Comparison of ENCODE assay signal across 8 cellular contexts in genomic region chr7:157138424-157139141, GRCh38. TPM values are rescaled to one million over a fixed set of nuclear protein-coding genes. Genes with fewer than 3 reads are reported as not detected.
DNase-seq lines count a peak whose midpoint lies in the region; ATAC-seq, FAIRE-seq and TF ChIP-seq lines count a peak whose summit lies in the region.

UBE3C (plus strand) TSS chr7:157138926; CDS start chr7:157139273, 347 bp downstream.

- no peak for TF ChIP-seq CTCF in WERI-Rb-1 (IDR thresholded peaks at IDR 0.05; ENCODE audit: low read depth, low read length)
- TF ChIP-seq CTCF in breast epithelium (IDR thresholded peaks at IDR 0.05), result no peak

- peaks cover 30% of the 10 kb centered on the region for H3K4me1 ChIP-seq in ACC112 (ENCODE audit: control insufficient read depth, insufficient read depth, low read length, unreplicated experiment)
- peaks cover 0 to 19% of the 10 kb centered on the region in 2 donors for H3K4me1 ChIP-seq in breast epithelium
- H3K4me1 ChIP-seq in small intestine (ENCODE audit: control insufficient read depth in 2 of 2, insufficient read depth in 1 of 2, low read depth in 1 of 2, low read length in 1 of 2), result peaks cover 9 to 17% of the 10 kb centered on the region in 2 donors

- no peaks in the 10 kb centered on the region for H3K9me3 ChIP-seq in WERI-Rb-1 (ENCODE audit: severe bottlenecking)
- H3K9me3 ChIP-seq in breast epithelium, result no peaks in the 10 kb centered on the region
- no peaks in the 10 kb centered on the region for H3K9me3 ChIP-seq in small intestine (ENCODE audit: control insufficient read depth, low read depth)

- intact Hi-C loops in breast epithelium (cut with DNase I; ENCODE audit: low total_unique reads), result no loop called here

- H3K27me3 ChIP-seq in ACC112 (ENCODE audit: insufficient read depth, low read length) (no peaks in the 10 kb centered on the region), WERI-Rb-1 (ENCODE audit: insufficient read depth, low read depth, severe bottlenecking) (no peaks in the 10 kb centered on the region), breast epithelium (no peaks in the 10 kb centered on the region), small intestine (ENCODE audit: control insufficient read depth in 2 of 2, insufficient read depth in 2 of 2, low read length in 2 of 2) (no peaks in the 10 kb centered on the region)

- DNase-seq in NCI-H2227 (lab: John Stamatoyannopoulos, UW; ENCODE audit: unreplicated experiment) (peak; percentile 98), WERI-Rb-1 (peak; percentile 88), breast epithelium (ENCODE audit: low spot score in 2 of 2) (peak; percentile 76 to 82), iPS-NIHi11 (ENCODE audit: low spot score) (peak; percentile 99), small intestine (peak; percentile 90)

- peak within 1 kb of the TSS; percentile 68 for H3K27ac ChIP-seq in ACC112 (ENCODE audit: low read depth, low read length)
- peak within 1 kb of the TSS; percentile 89 for H3K27ac ChIP-seq in WERI-Rb-1
- peak within 1 kb of the TSS; percentile 92 to 93 for H3K27ac ChIP-seq in breast epithelium
- peak within 1 kb of the TSS; percentile 93 to 97 for H3K27ac ChIP-seq in small intestine (ENCODE audit: low read depth in 1 of 2, low read length in 1 of 2)

- FAIRE-seq in small intestine (lab: Jason Lieb, UNC), result no peak

- no peak for TF ChIP-seq POLR2A in breast epithelium (IDR thresholded peaks at IDR 0.05)

- peak within 1 kb of the TSS; percentile 80 for H2AFZ ChIP-seq in ACC112 (ENCODE audit: low read length, unreplicated experiment)

- H3K4me3 ChIP-seq in ACC112 (ENCODE audit: low read depth, low read length) (peak within 1 kb of the TSS; percentile 100), WERI-Rb-1 (ENCODE audit: low read depth, low read length) (peak within 1 kb of the TSS; percentile 84), breast epithelium (peak within 1 kb of the TSS; percentile 53 to 94 (median 76)), small intestine (ENCODE audit: low read depth in 1 of 2, low read length in 2 of 2) (peak within 1 kb of the TSS; percentile 72 to 91)

- peaks cover 47% of the 10 kb centered on the region for H3K79me2 ChIP-seq in ACC112 (ENCODE audit: control insufficient read depth, insufficient read depth, low read length, unreplicated experiment)

- H3K36me3 ChIP-seq in ACC112 (ENCODE audit: insufficient read depth, low read length), result peaks cover 13% of the 10 kb centered on the region
- peaks cover 33% of the 10 kb centered on the region for H3K36me3 ChIP-seq in WERI-Rb-1
- no peaks in the 10 kb centered on the region for H3K36me3 ChIP-seq in breast epithelium
- H3K36me3 ChIP-seq in small intestine (ENCODE audit: control insufficient read depth in 2 of 2, insufficient read depth in 2 of 2, low read length in 2 of 2), result peaks cover 2 to 4% of the 10 kb centered on the region in 2 donors

- ATAC-seq in GM18873 (IDR thresholded peaks at IDR 0.05; ENCODE audit: low FRiP score, unreplicated experiment) (peak; percentile 66), HG03135 (IDR thresholded peaks at IDR 0.05; ENCODE audit: unreplicated experiment) (peak; percentile 76)

- 0 to 1% (median 0%) methylated on average over 17 to 84 of the region's 84 CpGs for WGBS in small intestine, 3 donors

RNA-seq across cellular contexts. Expression of gene UBE3C, which starts in this region (rescaled TPM):
- 10 to 100 TPM; 63.0 to 96.4 (median 87.4) TPM for total RNA-seq in breast epithelium
- polyA plus RNA-seq in small intestine, result 10 to 100 TPM; 22.2 to 28.2 (median 25.5) TPM

Comparison
In these comparisons a context has a peak if more than half of its experiments do, and no peak if none do; other contexts are left out.
1. Peak in every context shown above with its lines: DNase-seq, ATAC-seq, H3K4me3 ChIP-seq and H3K27ac ChIP-seq.